Comparison of ENCODE assay signal across 8 cellular contexts in genomic region chr5:56011835-56012234, GRCh38. TPM values are rescaled to one million over a fixed set of nuclear protein-coding genes. Genes with fewer than 3 reads are reported as not detected.
DNase-seq lines count a peak whose midpoint lies in the region; ATAC-seq lines count a peak whose summit lies in the region.

No MANE protein-coding gene starts in this region.

- H3K4me2 ChIP-seq in mesenchymal stem cell (ENCODE audit: low read length, poor library complexity, severe bottlenecking): no peak overlapping the region

- H3K9me3 ChIP-seq in CD4-positive, CD25-positive, alpha-beta regulatory T cell (ENCODE audit: control insufficient read depth in 2 of 2, low read length in 2 of 2): no peaks in the 10 kb centered on the region
- H3K9me3 ChIP-seq in mesenchymal stem cell (ENCODE audit: control insufficient read depth, low read length): no peaks in the 10 kb centered on the region

- H2AK5ac ChIP-seq in mesenchymal stem cell (ENCODE audit: low read length, severe bottlenecking): no peak overlapping the region

- H3K4ac ChIP-seq in mesenchymal stem cell (ENCODE audit: low read depth in 1 of 2, low read length in 2 of 2): peak overlapping the region in 1 of 2 experiments; percentile 47

- H2BK5ac ChIP-seq in mesenchymal stem cell (ENCODE audit: low read depth, low read length, poor library complexity, severe bottlenecking): no peak overlapping the region

- peak overlapping the region; percentile 38 for H3K4me3 ChIP-seq in CD4-positive, CD25-positive, alpha-beta regulatory T cell (ENCODE audit: low read depth, low read length)
- H3K4me3 ChIP-seq in mesenchymal stem cell (ENCODE audit: insufficient read depth in 1 of 2, low read depth in 1 of 2, low read length in 2 of 2): peak overlapping the region in 1 of 2 experiments; percentile 28

- H3K27me3 Mint-ChIP-seq in CD4-positive, CD25-positive, alpha-beta regulatory T cell: no peaks in the 10 kb centered on the region
- H3K27me3 Mint-ChIP-seq in activated naive CD8-positive, alpha-beta T cell treated with anti-CD3 and anti-CD28 coated beads, Interleukin-2, amount 50 U/mL, for 24 hours: no peaks in the 10 kb centered on the region

- no peaks in the 10 kb centered on the region for H3K79me1 ChIP-seq in mesenchymal stem cell (replicated peaks; ENCODE audit: low read length, poor library complexity, severe bottlenecking)

- 0% methylated on average over 2 of the region's 3 CpGs for WGBS in mesenchymal stem cell

- peak overlapping the region in 1 of 2 experiments; percentile 11 for H3K14ac ChIP-seq in mesenchymal stem cell (ENCODE audit: low read length in 2 of 2)

- peaks cover 14% of the 10 kb centered on the region for H3K4me1 ChIP-seq in CD4-positive, CD25-positive, alpha-beta regulatory T cell (ENCODE audit: control insufficient read depth, insufficient read depth, low read length, poor library complexity, severe bottlenecking)
- H3K4me1 ChIP-seq in mesenchymal stem cell (ENCODE audit: control insufficient read depth, insufficient read depth, low read depth, low read length): peaks cover 3% of the 10 kb centered on the region

- H3K23ac ChIP-seq in mesenchymal stem cell (ENCODE audit: low read length in 2 of 2): no peak overlapping the region

- H3K36me3 ChIP-seq in CD4-positive, CD25-positive, alpha-beta regulatory T cell (ENCODE audit: control insufficient read depth, insufficient read depth, low read length): no peaks in the 10 kb centered on the region
- no peaks in the 10 kb centered on the region for H3K36me3 ChIP-seq in mesenchymal stem cell (ENCODE audit: control insufficient read depth in 1 of 2, insufficient read depth in 2 of 2, low read depth in 1 of 2, low read length in 2 of 2)

- H2BK12ac ChIP-seq in mesenchymal stem cell (ENCODE audit: low read length in 2 of 2): peak overlapping the region; percentile 7 to 93

- peak overlapping the region; percentile 27 for H3K27ac ChIP-seq in CD4-positive, CD25-positive, alpha-beta regulatory T cell (ENCODE audit: insufficient read depth, low read length, poor library complexity, severe bottlenecking)
- H3K27ac ChIP-seq in mesenchymal stem cell (ENCODE audit: low read length, poor library complexity, severe bottlenecking): peak overlapping the region; percentile 62

- peak overlapping the region; percentile 63 for H2AFZ ChIP-seq in mesenchymal stem cell (ENCODE audit: low read depth, low read length)

- no peak for ATAC-seq in CD4-positive, CD25-positive, alpha-beta regulatory T cell (ENCODE audit: low read depth in 2 of 2)
- peak; percentile 16 for ATAC-seq in HG03064 (IDR thresholded peaks at IDR 0.05; ENCODE audit: low read depth, unreplicated experiment)
- ATAC-seq in activated naive CD8-positive, alpha-beta T cell treated with anti-CD3 and anti-CD28 coated beads, Interleukin-2, amount 50 U/mL, for 24 hours: peak; percentile 82
- no peak for ATAC-seq in HG02852 (IDR thresholded peaks at IDR 0.05; ENCODE audit: unreplicated experiment)

- H2BK15ac ChIP-seq in mesenchymal stem cell (ENCODE audit: low read depth, poor library complexity, severe bottlenecking): no peak overlapping the region

- peak overlapping the region; percentile 16 to 58 for H3K18ac ChIP-seq in mesenchymal stem cell (ENCODE audit: low read depth in 1 of 2, low read length in 2 of 2)

- DNase-seq in CD4-positive, CD25-positive, alpha-beta regulatory T cell: no peak
- no peak for DNase-seq in activated naive CD8-positive, alpha-beta T cell treated with anti-CD3 and anti-CD28 coated beads, Interleukin-2, amount 50 U/mL, for 24 hours
- peak; percentile 89 for DNase-seq in mesenchymal stem cell
- no peak for DNase-seq in NCI-H1436 (lab: John Stamatoyannopoulos, UW)
- no peak for DNase-seq in NCI-H1105 (lab: John Stamatoyannopoulos, UW)
- DNase-seq in DMS114 treated with DMSO at 0.1 percent for 48 hours (lab: John Stamatoyannopoulos, UW; ENCODE audit: unreplicated experiment): no peak

- H3K27me3 ChIP-seq in CD4-positive, CD25-positive, alpha-beta regulatory T cell (ENCODE audit: control insufficient read depth, insufficient read depth, low read length): no peaks in the 10 kb centered on the region
- H3K27me3 ChIP-seq in mesenchymal stem cell (ENCODE audit: control insufficient read depth in 1 of 2, insufficient read depth in 1 of 2, low read length in 2 of 2): no peaks in the 10 kb centered on the region

- H3K9me3 Mint-ChIP-seq in CD4-positive, CD25-positive, alpha-beta regulatory T cell: peaks cover 0 to 3% (median 0%) of the 10 kb centered on the region in 7 donors
- peaks cover 5% of the 10 kb centered on the region for H3K9me3 Mint-ChIP-seq in activated naive CD8-positive, alpha-beta T cell treated with anti-CD3 and anti-CD28 coated beads, Interleukin-2, amount 50 U/mL, for 24 hours

- no peaks in the 10 kb centered on the region for H3K36me3 Mint-ChIP-seq in CD4-positive, CD25-positive, alpha-beta regulatory T cell
- H3K36me3 Mint-ChIP-seq in activated naive CD8-positive, alpha-beta T cell treated with anti-CD3 and anti-CD28 coated beads, Interleukin-2, amount 50 U/mL, for 24 hours (ENCODE audit: low read depth): peaks cover 3% of the 10 kb centered on the region

- H3K9ac ChIP-seq in mesenchymal stem cell (ENCODE audit: low read length): peak overlapping the region; percentile 80

- H4K8ac ChIP-seq in mesenchymal stem cell (ENCODE audit: low read length): peak overlapping the region; percentile 96

- H4K91ac ChIP-seq in mesenchymal stem cell (ENCODE audit: low read length): peak overlapping the region; percentile 92

- peak overlapping the region; percentile 87 for H2BK120ac ChIP-seq in mesenchymal stem cell (ENCODE audit: low read depth, low read length)

- H3K4me3 Mint-ChIP-seq in CD4-positive, CD25-positive, alpha-beta regulatory T cell: peak overlapping the region in 3 of 4 donors; percentile 1 to 32 (median 8)
- peak overlapping the region; percentile 5 for H3K4me3 Mint-ChIP-seq in activated naive CD8-positive, alpha-beta T cell treated with anti-CD3 and anti-CD28 coated beads, Interleukin-2, amount 50 U/mL, for 24 hours

- H3K4me1 Mint-ChIP-seq in CD4-positive, CD25-positive, alpha-beta regulatory T cell: peaks cover 7 to 31% (median 22%) of the 10 kb centered on the region in 4 donors
- peaks cover 26% of the 10 kb centered on the region for H3K4me1 Mint-ChIP-seq in activated naive CD8-positive, alpha-beta T cell treated with anti-CD3 and anti-CD28 coated beads, Interleukin-2, amount 50 U/mL, for 24 hours

- H3K27ac Mint-ChIP-seq in CD4-positive, CD25-positive, alpha-beta regulatory T cell: peak overlapping the region; percentile 70 to 81 (median 78)
- peak overlapping the region; percentile 48 for H3K27ac Mint-ChIP-seq in activated naive CD8-positive, alpha-beta T cell treated with anti-CD3 and anti-CD28 coated beads, Interleukin-2, amount 50 U/mL, for 24 hours

RNA-seq across cellular contexts. Expression of gene IL6ST, which starts 17.1 kb away (rescaled TPM):
- total RNA-seq in CD4-positive, CD25-positive, alpha-beta regulatory T cell: 234 TPM
- 10 to 100 TPM; 25.3 to 59.8 (median 45.8) TPM for polyA plus RNA-seq in CD4-positive, CD25-positive, alpha-beta regulatory T cell
- 1,394 TPM for polyA plus RNA-seq in mesenchymal stem cell (2013, experiment 1 of 2)
- polyA plus RNA-seq in mesenchymal stem cell (2013, experiment 2 of 2): 1,387 TPM

Comparison
In these comparisons a context has a peak if more than half of its experiments do, and no peak if none do; other contexts are left out.
1. ATAC-seq: peak in HG03064 (single experiment) and activated naive CD8-positive, alpha-beta T cell treated with anti-CD3 and anti-CD28 coated beads, Interleukin-2, amount 50 U/mL, for 24 hours (single experiment); none in CD4-positive, CD25-positive, alpha-beta regulatory T cell (0 of 2) and HG02852 (single experiment).